ENCODE assay signal across 8 cellular contexts in the genomic region with DNA sequence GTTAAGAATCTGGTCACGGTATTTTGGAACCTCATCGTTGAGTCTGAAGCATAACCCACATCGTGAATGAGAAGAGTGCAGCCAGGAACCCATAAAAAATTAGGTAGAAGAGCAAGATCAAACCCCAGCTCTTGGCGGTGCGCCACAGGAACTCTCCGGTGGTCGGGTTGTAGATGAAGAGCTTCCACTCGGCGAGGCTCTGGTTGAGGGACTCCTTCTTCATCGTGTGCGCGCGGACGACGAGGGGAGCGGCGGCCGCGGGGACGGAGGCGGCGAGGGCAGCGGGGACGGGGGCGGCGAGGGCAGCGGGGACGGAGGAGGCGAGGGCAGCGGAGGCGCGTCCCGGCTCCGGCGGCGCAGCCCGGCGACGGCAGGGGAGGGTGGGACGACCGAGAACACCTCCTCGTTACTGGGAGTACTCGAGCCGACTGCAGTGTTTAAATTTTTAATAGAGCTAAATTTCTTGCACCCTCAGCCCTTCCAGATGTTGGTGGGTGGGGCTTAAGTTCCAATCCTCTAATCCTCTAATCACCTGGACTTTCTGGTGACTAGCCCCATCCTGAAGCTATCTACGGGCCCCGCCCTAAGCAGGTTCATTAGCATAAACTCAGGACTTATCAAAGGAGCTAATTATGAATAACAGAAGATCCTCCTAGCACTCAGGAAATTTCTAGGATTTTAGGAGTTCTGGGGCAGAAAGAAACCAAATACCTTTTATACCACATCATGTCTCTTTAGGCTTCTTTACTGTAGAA. TPM values are rescaled to one million over a fixed set of nuclear protein-coding genes. Genes with fewer than 3 reads are reported as not detected.
DNase-seq lines count a peak whose midpoint lies in the region; ATAC-seq and TF ChIP-seq lines count a peak whose summit lies in the region.

No MANE protein-coding gene starts in this region.

- H3K9me3 ChIP-seq in heart right ventricle, result no peaks in the 10 kb centered on the region

- peaks cover 30% of the 10 kb centered on the region for H3K27me3 Mint-ChIP-seq in activated T-cell treated with anti-CD3 and anti-CD28 coated beads, Interleukin-2, amount 50 U/mL, for 72 hours (ENCODE audit: low read depth)

- no peak overlapping the region for H3K27ac Mint-ChIP-seq in activated T-cell treated with anti-CD3 and anti-CD28 coated beads, Interleukin-2, amount 50 U/mL, for 72 hours

- no peak overlapping the region for H3K27ac ChIP-seq in heart right ventricle

- ATAC-seq in activated T-cell treated with anti-CD3 and anti-CD28 coated beads, Interleukin-2, amount 50 U/mL, for 72 hours (replicated peaks in 1 of 2), result peak; percentile 44 to 64
- peak in 1 of 8 donors; percentile 33 for ATAC-seq in heart right ventricle
- ATAC-seq in HG02763 (IDR thresholded peaks at IDR 0.05; ENCODE audit: unreplicated experiment), result no peak

- H3K36me3 ChIP-seq in heart right ventricle, result no peaks in the 10 kb centered on the region

- no peaks in the 10 kb centered on the region for H3K9me3 Mint-ChIP-seq in activated T-cell treated with anti-CD3 and anti-CD28 coated beads, Interleukin-2, amount 50 U/mL, for 72 hours

- TF ChIP-seq CTCF in heart right ventricle (IDR thresholded peaks at IDR 0.05), result no peak

- H3K4me3 Mint-ChIP-seq in activated T-cell treated with anti-CD3 and anti-CD28 coated beads, Interleukin-2, amount 50 U/mL, for 72 hours, result peak overlapping the region; percentile 89 to 95

- peaks cover 8% of the 10 kb centered on the region for H3K4me1 Mint-ChIP-seq in activated T-cell treated with anti-CD3 and anti-CD28 coated beads, Interleukin-2, amount 50 U/mL, for 72 hours (ENCODE audit: low read depth)

- WGBS in heart right ventricle, 2 donors, result 1 to 2% methylated on average over 46 of the region's 46 CpGs

- peaks cover 0 to 8% (median 0%) of the 10 kb centered on the region in 9 donors for H3K4me1 ChIP-seq in heart right ventricle

- H3K36me3 Mint-ChIP-seq in activated T-cell treated with anti-CD3 and anti-CD28 coated beads, Interleukin-2, amount 50 U/mL, for 72 hours (ENCODE audit: insufficient read depth in 2 of 2), result peaks cover 0 to 1% of the 10 kb centered on the region in 2 donors

- intact Hi-C loops in heart right ventricle (cut with DNase I), result no loop called here

- H3K4me3 ChIP-seq in heart right ventricle (peak overlapping the region in 9 of 10 donors; percentile 19 to 43 (median 35)), skeletal muscle cell (ENCODE audit: low read depth, low read length) (peak overlapping the region; percentile 37)

- peaks cover 0 to 53% (median 38%) of the 10 kb centered on the region in 7 donors for H3K27me3 ChIP-seq in heart right ventricle

- DNase-seq in stimulated activated CD4-positive, alpha-beta T cell treated with anti-CD3 and anti-CD28 coated beads, Interleukin-4, amount 100 ng/mL, for 1 hour, result peak; percentile 20
- DNase-seq in stimulated activated CD4-positive, alpha-beta T cell treated with anti-CD3 and anti-CD28 coated beads, Interleukin-1b, Interleukin-23, amount 100 ng/mL, for 48 hours, result no peak
- DNase-seq in activated T-cell treated with anti-CD3 and anti-CD28 coated beads, Interleukin-2, amount 50 U/mL, for 72 hours, result peak; percentile 27 to 37
- DNase-seq in heart right ventricle (peak in 1 of 2 donors; percentile 16), skeletal muscle cell (ENCODE audit: low read depth) (no peak), NCI-H2196 treated with DMSO at 0.1 percent for 48 hours (lab: John Stamatoyannopoulos, UW; ENCODE audit: unreplicated experiment) (no peak), NCI-H1048 (lab: John Stamatoyannopoulos, UW) (no peak)

RNA-seq across cellular contexts. Expression of a gene that starts 20.4 kb away (rescaled TPM):
- total RNA-seq in activated T-cell treated with anti-CD3 and anti-CD28 coated beads, Interleukin-2, amount 50 U/mL, for 72 hours, result 10 to 100 TPM; 18.3 to 22.9 TPM
- 10 to 100 TPM in 3 of 10 donors, 1 to 10 TPM in 7; 6.4 to 11.9 (median 8.8) TPM for total RNA-seq in heart right ventricle
- 1 to 10 TPM; 2.7 to 5.8 TPM for polyA plus RNA-seq in heart right ventricle

Comparison
In these comparisons a context has a peak if more than half of its experiments do, and no peak if none do; other contexts are left out.
1. DNase-seq: peak in stimulated activated CD4-positive, alpha-beta T cell treated with anti-CD3 and anti-CD28 coated beads, Interleukin-4, amount 100 ng/mL, for 1 hour (single experiment) and activated T-cell treated with anti-CD3 and anti-CD28 coated beads, Interleukin-2, amount 50 U/mL, for 72 hours (2 of 2); none in stimulated activated CD4-positive, alpha-beta T cell treated with anti-CD3 and anti-CD28 coated beads, Interleukin-1b, Interleukin-23, amount 100 ng/mL, for 48 hours (single experiment), skeletal muscle cell (single experiment), NCI-H2196 treated with DMSO at 0.1 percent for 48 hours (single experiment) and NCI-H1048 (single experiment).